ENCODE assay signal across 2 cellular contexts in genomic region chr4:2412885-2413716, GRCh38.
TF ChIP-seq lines count a peak whose summit lies in the region.

No MANE protein-coding gene starts in this region.

TF ChIP-seq in A549, 52 proteins besides CTCF, POLR2A, EP300 and RAD21:
- TF ChIP-seq RNF2 (IDR thresholded peaks at IDR 0.05; ENCODE audit: borderline replicate concordance, low read depth), result no peak
- TF ChIP-seq JUNB (IDR thresholded peaks at IDR 0.05), result no peak
- TF ChIP-seq GATA3 (IDR thresholded peaks at IDR 0.05; ENCODE audit: borderline replicate concordance), result 0 out of 2 replicates have a peak, but pooled peaks have one; percentile 18
- no peak for TF ChIP-seq CBX2 (IDR thresholded peaks at IDR 0.05; ENCODE audit: borderline replicate concordance, low read depth)
- no peak for TF ChIP-seq RARB (CRISPR knock-in tag; IDR thresholded peaks at IDR 0.05)
- peak; percentile 84 for TF ChIP-seq MAFK (IDR thresholded peaks at IDR 0.05; ENCODE audit: partially characterized antibody)
- no peak for TF ChIP-seq HES2 (IDR thresholded peaks at IDR 0.05)
- TF ChIP-seq JUN (IDR thresholded peaks at IDR 0.05), result 0 out of 5 replicates have a peak, but pooled peaks of 1 of the 2 experiments have one; percentile 38
- peak; percentile 56; the same call in 1 of the 3 replicates for TF ChIP-seq BCL3 (IDR thresholded peaks at IDR 0.05)
- TF ChIP-seq CEBPB (IDR thresholded peaks at IDR 0.05), result no peak
- no peak for TF ChIP-seq ZNF302 (CRISPR knock-in tag; IDR thresholded peaks at IDR 0.05)
- TF ChIP-seq MAX (IDR thresholded peaks at IDR 0.05), result peak; percentile 75
- TF ChIP-seq SMC3 (IDR thresholded peaks at IDR 0.05), result peak; percentile 52
- TF ChIP-seq REST (IDR thresholded peaks at IDR 0.05), result no peak
- no peak for TF ChIP-seq FOSL2 (IDR thresholded peaks at IDR 0.05)
- TF ChIP-seq FOSL2 (CRISPR knock-in tag; IDR thresholded peaks at IDR 0.05), result peak; percentile 81
- TF ChIP-seq PBX3 (IDR thresholded peaks at IDR 0.05), result 0 out of 2 replicates have a peak, but pooled peaks have one; percentile 28
- TF ChIP-seq KDM1A (IDR thresholded peaks at IDR 0.05; ENCODE audit: low read depth), result no peak
- no peak for TF ChIP-seq EHMT2 (IDR thresholded peaks at IDR 0.05; ENCODE audit: low read depth)
- no peak for TF ChIP-seq FOXS1 (CRISPR knock-in tag; IDR thresholded peaks at IDR 0.05)
- no peak for TF ChIP-seq TFCP2L1 (CRISPR knock-in tag; IDR thresholded peaks at IDR 0.05)
- TF ChIP-seq BHLHE40 (IDR thresholded peaks at IDR 0.05; ENCODE audit: low read depth, low read length), result peak; percentile 57; the same call in 1 of the 2 replicates

TF ChIP-seq in HepG2, 621 proteins besides CTCF, POLR2A, EP300 and RAD21 (continues in another document):
- TF ChIP-seq THRA (CRISPR knock-in tag; IDR thresholded peaks at IDR 0.05; ENCODE audit: borderline replicate concordance) (no peak), HNF1B (CRISPR knock-in tag; IDR thresholded peaks at IDR 0.05) (no peak), ZNF605 (CRISPR knock-in tag; IDR thresholded peaks at IDR 0.05) (no peak), MAF1 (CRISPR knock-in tag; IDR thresholded peaks at IDR 0.05; ENCODE audit: borderline replicate concordance) (no peak), ZNF331 (CRISPR knock-in tag; IDR thresholded peaks at IDR 0.05) (no peak), IRF2 (CRISPR knock-in tag; IDR thresholded peaks at IDR 0.05) (no peak), ZNF768 (CRISPR knock-in tag; IDR thresholded peaks at IDR 0.05) (peak; percentile 69), CBX5 (CRISPR knock-in tag; IDR thresholded peaks at IDR 0.05; ENCODE audit: borderline replicate concordance) (no peak), ZNF687 (CRISPR knock-in tag; IDR thresholded peaks at IDR 0.05) (peak; percentile 62), CCAR2 (optimal IDR thresholded peaks at IDR 0.05; ENCODE audit: low read depth, low read length) (no peak), ZNF639 (CRISPR knock-in tag; conservative IDR thresholded peaks at IDR 0.05) (no peak), HIC2 (CRISPR knock-in tag; IDR thresholded peaks at IDR 0.05; ENCODE audit: low read depth) (peak; percentile 92), GATAD2A (CRISPR knock-in tag; IDR thresholded peaks at IDR 0.05) (0 out of 2 replicates have a peak, but pooled peaks have one; percentile 47), ZGPAT (CRISPR knock-in tag; IDR thresholded peaks at IDR 0.05) (no peak), TBL1XR1 (IDR thresholded peaks at IDR 0.05; ENCODE audit: borderline replicate concordance, low read length, partially characterized antibody) (no peak), MXI1 (IDR thresholded peaks at IDR 0.05; ENCODE audit: borderline replicate concordance, low read depth, low read length) (peak; percentile 52; the same call in 1 of the 3 replicates), SNAPC4 (CRISPR knock-in tag; IDR thresholded peaks at IDR 0.05) (no peak), ZNF292 (CRISPR knock-in tag; IDR thresholded peaks at IDR 0.05; ENCODE audit: borderline replicate concordance, low read depth) (0 out of 2 replicates have a peak, but pooled peaks have one; percentile 27), ZSCAN9 (CRISPR knock-in tag; IDR thresholded peaks at IDR 0.05; ENCODE audit: borderline replicate concordance) (no peak), TFAP4 (IDR thresholded peaks at IDR 0.05; ENCODE audit: borderline replicate concordance, low read depth) (peak; percentile 71; the same call in 1 of the 2 replicates), ETV5 (CRISPR knock-in tag; IDR thresholded peaks at IDR 0.05; ENCODE audit: borderline replicate concordance) (peak; percentile 71), POGK (CRISPR knock-in tag; conservative IDR thresholded peaks at IDR 0.05) (no peak), SAP130 (CRISPR knock-in tag; IDR thresholded peaks at IDR 0.05; ENCODE audit: low read depth) (peak; percentile 72), FOXC1 (CRISPR knock-in tag; IDR thresholded peaks at IDR 0.05; ENCODE audit: borderline replicate concordance) (no peak), SMARCC2 (IDR thresholded peaks at IDR 0.05) (no peak), EED (CRISPR knock-in tag; IDR thresholded peaks at IDR 0.05) (no peak), POGZ (CRISPR knock-in tag; IDR thresholded peaks at IDR 0.05) (no peak), SIX1 (CRISPR knock-in tag; IDR thresholded peaks at IDR 0.05; ENCODE audit: borderline replicate concordance) (peak; percentile 23; the same call in 1 of the 2 replicates), MYC (CRISPR knock-in tag; IDR thresholded peaks at IDR 0.05; ENCODE audit: borderline replicate concordance) (peak; percentile 35; the same call in 1 of the 2 replicates)
